15 cellular contexts compared by ENCODE assay signal in the genomic region with DNA sequence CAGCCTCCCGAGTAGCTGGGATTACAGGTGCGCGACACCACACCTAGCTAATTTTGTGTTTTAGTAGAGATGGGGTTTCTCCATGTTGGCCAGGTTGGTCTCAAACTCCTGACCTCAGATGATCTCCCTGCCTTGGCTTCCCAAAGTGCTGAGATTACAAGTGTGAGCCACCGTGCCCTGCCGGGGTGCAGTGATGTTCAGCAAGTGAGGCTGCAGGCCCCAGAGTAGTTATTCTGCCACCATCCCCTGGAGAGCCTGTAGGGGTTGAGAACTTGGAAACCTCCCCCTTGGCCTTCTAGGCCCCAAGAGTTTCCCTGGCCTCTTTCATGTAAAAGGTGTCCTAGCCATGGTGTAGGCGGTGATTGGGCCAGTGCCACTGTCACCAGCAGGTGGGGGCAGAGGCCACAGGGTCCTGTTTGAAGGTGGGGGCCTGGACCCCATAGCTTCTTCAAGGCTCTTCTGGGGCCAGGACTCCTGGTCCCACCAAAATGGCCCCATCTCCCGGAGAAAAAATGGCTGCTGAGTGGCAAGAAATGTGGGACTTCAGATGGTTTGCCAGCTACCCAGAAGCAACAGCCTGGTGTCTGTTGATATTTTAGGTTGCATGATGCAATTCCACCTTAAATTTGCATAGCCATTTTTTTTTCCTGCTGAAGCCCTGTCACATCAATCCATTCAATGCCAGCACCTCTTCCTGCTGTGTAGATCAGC. TPM values are rescaled to one million over a fixed set of nuclear protein-coding genes. Genes with fewer than 3 reads are reported as not detected.
DNase-seq lines count a peak whose midpoint lies in the region; ATAC-seq lines count a peak whose summit lies in the region.
"Had no signal": no experiment of that assay in that cellular context is flagged by ENCODE, and none has a peak within 500 bp of the region (broad histone marks: within the 10 kb centered on the region; RNA-seq: fewer than 3 reads in every experiment).

No MANE protein-coding gene starts in this region.

- DNase-seq in DMS53 (lab: John Stamatoyannopoulos, UW): peak; percentile 39
- no peak for DNase-seq in DMS53 treated with DMSO at 0.1 percent for 48 hours (lab: John Stamatoyannopoulos, UW; ENCODE audit: unreplicated experiment)
- DNase-seq in NCI-H526 treated with DMSO at 0.1 percent for 48 hours (lab: John Stamatoyannopoulos, UW): peak; percentile 68
- DNase-seq in activated T-helper 2 cell treated with anti-CD3 and anti-CD28 coated beads, Interferon-gamma antibody, Interleukin-2, Interleukin-4, amounts not matched to agents 10 μg/mL and 5 μg/mL and 100 μg/mL, durations not matched to agents 14 hours and 24 hours and 36 hours (ENCODE audit: low spot score): no peak
- peak in 4 of 9 donors; percentile 38 to 53 (median 43) for DNase-seq in naive thymus-derived CD4-positive, alpha-beta T cell
- DNase-seq: NCI-H1105, NCI-H748 treated with DMSO at 0.1 percent for 48 hours, psoas muscle had no signal

- no peaks in the 10 kb centered on the region for H3K9me3 ChIP-seq in naive thymus-derived CD4-positive, alpha-beta T cell (ENCODE audit: control insufficient read depth in 2 of 3, low read length in 3 of 3)
- H3K9me3 ChIP-seq: breast epithelium, psoas muscle had no signal

- H3K4me3 Mint-ChIP-seq in activated T-helper 2 cell treated with anti-CD3 and anti-CD28 coated beads, Interferon-gamma antibody, Interleukin-2, Interleukin-4, amounts not matched to agents 10 μg/mL and 5 μg/mL and 100 μg/mL, durations not matched to agents 14 hours and 24 hours and 36 hours (ENCODE audit: low read depth): peak overlapping the region; percentile 75
- peak overlapping the region; percentile 76 to 91 (median 90) for H3K4me3 Mint-ChIP-seq in naive thymus-derived CD4-positive, alpha-beta T cell
- H3K4me3 Mint-ChIP-seq: mesothelial cell of epicardium had no signal

- H3K27ac Mint-ChIP-seq in activated T-helper 2 cell treated with anti-CD3 and anti-CD28 coated beads, Interferon-gamma antibody, Interleukin-2, Interleukin-4, amounts not matched to agents 10 μg/mL and 5 μg/mL and 100 μg/mL, durations not matched to agents 14 hours and 24 hours and 36 hours: peak overlapping the region; percentile 84
- H3K27ac Mint-ChIP-seq in naive thymus-derived CD4-positive, alpha-beta T cell: peak overlapping the region; percentile 86 to 96 (median 91)
- H3K27ac Mint-ChIP-seq: mesothelial cell of epicardium had no signal

- peaks cover 3% of the 10 kb centered on the region for H3K27me3 Mint-ChIP-seq in activated T-helper 2 cell treated with anti-CD3 and anti-CD28 coated beads, Interferon-gamma antibody, Interleukin-2, Interleukin-4, amounts not matched to agents 10 μg/mL and 5 μg/mL and 100 μg/mL, durations not matched to agents 14 hours and 24 hours and 36 hours (ENCODE audit: low read depth)
- H3K27me3 Mint-ChIP-seq in naive thymus-derived CD4-positive, alpha-beta T cell: no peaks in the 10 kb centered on the region

- peaks cover 32% of the 10 kb centered on the region for H3K4me1 Mint-ChIP-seq in activated T-helper 2 cell treated with anti-CD3 and anti-CD28 coated beads, Interferon-gamma antibody, Interleukin-2, Interleukin-4, amounts not matched to agents 10 μg/mL and 5 μg/mL and 100 μg/mL, durations not matched to agents 14 hours and 24 hours and 36 hours (ENCODE audit: low read depth)
- peaks cover 42 to 71% (median 69%) of the 10 kb centered on the region in 7 donors for H3K4me1 Mint-ChIP-seq in naive thymus-derived CD4-positive, alpha-beta T cell

- peak; percentile 31 for ATAC-seq in naive thymus-derived CD4-positive, alpha-beta T cell
- ATAC-seq in activated CD4-positive, CD25-positive, alpha-beta regulatory T cell treated with anti-CD3 and anti-CD28 coated beads, Interleukin-2, amount 50 U/mL, for 24 hours: no peak
- ATAC-seq in HG03045 (IDR thresholded peaks at IDR 0.05; ENCODE audit: unreplicated experiment): no peak
- no peak for ATAC-seq in HG02798 (IDR thresholded peaks at IDR 0.05; ENCODE audit: poor library complexity, unreplicated experiment)
- ATAC-seq: psoas muscle had no signal

- peak overlapping the region; percentile 67 for H3K27ac ChIP-seq in naive thymus-derived CD4-positive, alpha-beta T cell (ENCODE audit: low read depth, low read length)
- H3K27ac ChIP-seq: 22Rv1, breast epithelium, psoas muscle had no signal

- H3K4me1 ChIP-seq in naive thymus-derived CD4-positive, alpha-beta T cell (ENCODE audit: control insufficient read depth in 2 of 2, insufficient read depth in 2 of 2, low read length in 2 of 2): peaks cover 24 to 49% of the 10 kb centered on the region in 2 donors
- H3K4me1 ChIP-seq: breast epithelium, psoas muscle had no signal

- H3K4me3 ChIP-seq in naive thymus-derived CD4-positive, alpha-beta T cell (ENCODE audit: low read length): peak overlapping the region; percentile 86
- H3K4me3 ChIP-seq: breast epithelium, psoas muscle had no signal

- CTCF ChIA-PET in naive thymus-derived CD4-positive, alpha-beta T cell (lab: Charles Lee): interaction anchor here (0.7 to 8.2 kb wide), 11 partner anchors 13 to 558 kb away, joined by 3 to 158 read pairs (median 3); a partner anchor contains a TSS

- no peaks in the 10 kb centered on the region for H3K36me3 ChIP-seq in naive thymus-derived CD4-positive, alpha-beta T cell (ENCODE audit: control insufficient read depth in 2 of 3, insufficient read depth in 3 of 3, low read length in 3 of 3)
- H3K36me3 ChIP-seq: breast epithelium had no signal

- intact Hi-C loops in activated T-helper 2 cell treated with anti-CD3 and anti-CD28 coated beads, Interferon-gamma antibody, Interleukin-2, Interleukin-4, amounts not matched to agents 10 μg/mL and 5 μg/mL and 100 μg/mL, durations not matched to agents 14 hours and 24 hours and 36 hours (cut with micrococcal nuclease): no loop called here
- intact Hi-C loops in naive thymus-derived CD4-positive, alpha-beta T cell (cut with micrococcal nuclease): loop anchor here (1.0 to 5.0 kb wide), 11 partner anchors 12 to 1768 kb away; a partner anchor contains a TSS

- H3K36me3 Mint-ChIP-seq in activated T-helper 2 cell treated with anti-CD3 and anti-CD28 coated beads, Interferon-gamma antibody, Interleukin-2, Interleukin-4, amounts not matched to agents 10 μg/mL and 5 μg/mL and 100 μg/mL, durations not matched to agents 14 hours and 24 hours and 36 hours (ENCODE audit: low read depth): no peaks in the 10 kb centered on the region
- H3K36me3 Mint-ChIP-seq in naive thymus-derived CD4-positive, alpha-beta T cell: peaks cover 4 to 9% (median 8%) of the 10 kb centered on the region in 5 donors
- H3K36me3 Mint-ChIP-seq: mesothelial cell of epicardium had no signal

- no peaks in the 10 kb centered on the region for H3K9me3 Mint-ChIP-seq in activated T-helper 2 cell treated with anti-CD3 and anti-CD28 coated beads, Interferon-gamma antibody, Interleukin-2, Interleukin-4, amounts not matched to agents 10 μg/mL and 5 μg/mL and 100 μg/mL, durations not matched to agents 14 hours and 24 hours and 36 hours
- H3K9me3 Mint-ChIP-seq in naive thymus-derived CD4-positive, alpha-beta T cell: peaks cover 0 to 3% (median 0%) of the 10 kb centered on the region in 11 donors
- H3K9me3 Mint-ChIP-seq: mesothelial cell of epicardium had no signal

- POLR2A ChIA-PET in naive thymus-derived CD4-positive, alpha-beta T cell (lab: Charles Lee): interaction anchor here (0.6 to 6.5 kb wide), 8 partner anchors 8 to 156 kb away, joined by 3 to 126 read pairs (median 5); no protein-coding TSS in a partner anchor

- no peaks in the 10 kb centered on the region for H3K27me3 ChIP-seq in naive thymus-derived CD4-positive, alpha-beta T cell (ENCODE audit: control insufficient read depth in 2 of 2, insufficient read depth in 2 of 2, low read length in 2 of 2)
- H3K27me3 ChIP-seq: breast epithelium had no signal

RNA-seq across cellular contexts. Expression of a gene that starts 25.5 kb away (rescaled TPM):
- total RNA-seq in activated T-helper 2 cell treated with anti-CD3 and anti-CD28 coated beads, Interferon-gamma antibody, Interleukin-2, Interleukin-4, amounts not matched to agents 10 μg/mL and 5 μg/mL and 100 μg/mL, durations not matched to agents 14 hours and 24 hours and 36 hours: not detected in 2 replicates
- total RNA-seq in naive thymus-derived CD4-positive, alpha-beta T cell: 1 to 10 TPM in 2 of 5 experiments, under 1 TPM in 3; 0.38 to 4.8 (median 0.56) TPM
- under 1 TPM in 1 of 2 donors, not detected in 1; 0.24 TPM for polyA plus RNA-seq in naive thymus-derived CD4-positive, alpha-beta T cell
- total RNA-seq: SK-MEL-5 had no signal

RNA-seq across cellular contexts. Expression of a gene that starts 44.2 kb away (rescaled TPM):
- total RNA-seq in activated T-helper 2 cell treated with anti-CD3 and anti-CD28 coated beads, Interferon-gamma antibody, Interleukin-2, Interleukin-4, amounts not matched to agents 10 μg/mL and 5 μg/mL and 100 μg/mL, durations not matched to agents 14 hours and 24 hours and 36 hours: not detected in 2 replicates
- total RNA-seq in naive thymus-derived CD4-positive, alpha-beta T cell: not detected
- not detected for polyA plus RNA-seq in naive thymus-derived CD4-positive, alpha-beta T cell
- total RNA-seq: mesothelial cell of epicardium, SK-MEL-5 had no signal

RNA-seq across cellular contexts. Expression of a gene that starts 44.8 kb away (rescaled TPM):
- 1.3 and 1.4 TPM in 2 replicates for total RNA-seq in activated T-helper 2 cell treated with anti-CD3 and anti-CD28 coated beads, Interferon-gamma antibody, Interleukin-2, Interleukin-4, amounts not matched to agents 10 μg/mL and 5 μg/mL and 100 μg/mL, durations not matched to agents 14 hours and 24 hours and 36 hours
- total RNA-seq in naive thymus-derived CD4-positive, alpha-beta T cell: 1 to 10 TPM in 2 of 5 experiments, under 1 TPM in 3; 0.82 to 1.5 (median 0.94) TPM
- under 1 TPM; 0.41 to 0.54 TPM for polyA plus RNA-seq in naive thymus-derived CD4-positive, alpha-beta T cell

Comparison
In these comparisons a context has a peak if more than half of its experiments do, and no peak if none do; other contexts are left out.
1. DNase-seq: peak in DMS53 (single experiment) and NCI-H526 treated with DMSO at 0.1 percent for 48 hours (single experiment); none in DMS53 treated with DMSO at 0.1 percent for 48 hours (single experiment) and activated T-helper 2 cell treated with anti-CD3 and anti-CD28 coated beads, Interferon-gamma antibody, Interleukin-2, Interleukin-4, amounts not matched to agents 10 μg/mL and 5 μg/mL and 100 μg/mL, durations not matched to agents 14 hours and 24 hours and 36 hours (single experiment).